Comparison of ENCODE assay signal across 8 cellular contexts in the genomic region with DNA sequence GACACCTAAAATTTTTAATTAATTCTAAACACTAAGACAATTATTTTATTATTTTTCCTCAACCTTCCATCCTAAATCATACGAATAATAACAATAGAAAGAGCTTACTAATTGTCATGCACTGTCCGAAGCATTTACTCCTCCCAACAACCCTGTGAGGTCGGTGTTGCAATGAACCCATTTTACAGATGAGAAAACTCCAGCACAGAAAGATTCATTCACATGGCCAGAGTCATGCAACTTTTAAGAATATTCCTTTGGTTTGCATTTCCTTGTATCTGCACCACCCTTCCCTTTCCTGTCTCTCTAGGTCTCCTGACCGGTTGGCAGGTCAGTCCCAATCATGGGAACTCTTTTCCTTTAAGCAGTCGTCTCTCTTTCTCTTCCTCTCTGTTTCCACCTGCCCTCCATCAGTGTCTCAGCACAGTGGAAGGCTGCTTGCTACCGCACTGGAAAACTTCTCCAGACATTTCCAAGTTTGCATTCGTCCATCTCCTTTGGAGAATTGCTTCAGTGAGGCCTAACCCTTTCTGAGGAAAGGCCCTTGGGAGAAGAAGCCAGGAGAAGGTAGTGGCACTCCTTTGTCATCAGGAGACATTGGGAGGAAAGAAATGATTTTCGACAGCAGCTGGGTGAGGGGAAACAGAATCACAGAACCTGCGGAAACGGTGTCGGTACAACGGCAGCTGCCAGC. TPM values are rescaled to one million over a fixed set of nuclear protein-coding genes. Genes with fewer than 3 reads are reported as not detected.
DNase-seq lines count a peak whose midpoint lies in the region; ATAC-seq and TF ChIP-seq lines count a peak whose summit lies in the region.

No MANE protein-coding gene starts in this region.

- H3K27me3 ChIP-seq in GM06990 (replicated peaks; ENCODE audit: control insufficient read depth, insufficient read depth, low read length) = no peaks in the 10 kb centered on the region
- peaks cover 0 to 7% (median 0%) of the 10 kb centered on the region in 4 donors for H3K27me3 ChIP-seq in esophagus squamous epithelium
- peaks cover 0 to 4% (median 0%) of the 10 kb centered on the region in 3 donors for H3K27me3 ChIP-seq in skeletal muscle tissue (ENCODE audit: control insufficient read depth in 3 of 3, insufficient read depth in 3 of 3, low read length in 3 of 3)

- peak overlapping the region; percentile 91 for H3K4me3 ChIP-seq in GM06990 (replicated peaks; ENCODE audit: low read depth, low read length)
- peak overlapping the region in 2 of 4 donors; percentile 68 to 74 for H3K4me3 ChIP-seq in esophagus squamous epithelium
- peak overlapping the region; percentile 19 to 56 (median 41) for H3K4me3 ChIP-seq in skeletal muscle tissue (ENCODE audit: low read length in 3 of 3)

- no peak for TF ChIP-seq POLR2A in esophagus squamous epithelium (IDR thresholded peaks at IDR 0.05)

- POLR2A ChIA-PET in RWPE1 (lab: Yijun Ruan, JAX; ENCODE audit: low non-redundant PET) = no interaction called here

- intact Hi-C loops in esophagus squamous epithelium (cut with DNase I) (no loop called here), head of caudate nucleus (cut with DNase I) (loop anchor here (10.0 kb wide), 2 partner anchors 122 to 512 kb away; no protein-coding TSS in a partner anchor)

- CTCF ChIA-PET in RWPE1 (lab: Yijun Ruan, JAX) = interaction anchor here (0.8 kb wide), 1 partner anchor 26 kb away, joined by 3 read pairs; no protein-coding TSS in a partner anchor

- H3K4me1 ChIP-seq in esophagus squamous epithelium (peaks cover 0 to 19% (median 2%) of the 10 kb centered on the region in 3 donors), skeletal muscle tissue (ENCODE audit: control insufficient read depth in 3 of 3, insufficient read depth in 3 of 3, low read length in 3 of 3) (peaks cover 0 to 9% (median 0%) of the 10 kb centered on the region in 3 donors)

- H3K36me3 ChIP-seq in GM06990 (ENCODE audit: control insufficient read depth, insufficient read depth, low read length) (no peaks in the 10 kb centered on the region; the same call in 1 of the 2 replicates), esophagus squamous epithelium (no peaks in the 10 kb centered on the region), skeletal muscle tissue (ENCODE audit: control insufficient read depth in 3 of 3, insufficient read depth in 3 of 3, low read length in 3 of 3) (no peaks in the 10 kb centered on the region)

- H3K27ac ChIP-seq in RWPE1 (peak overlapping the region; percentile 30), esophagus squamous epithelium (peak overlapping the region; percentile 91 to 96 (median 94)), skeletal muscle tissue (ENCODE audit: low read depth, low read length) (peak overlapping the region; percentile 90)

- DNase-seq in GM06990 (ENCODE audit: extremely low read depth, insufficient read length) = no peak
- DNase-seq in RWPE1 (ENCODE audit: low spot score) = no peak
- no peak for DNase-seq in esophagus squamous epithelium (lab: John Stamatoyannopoulos, UW)
- no peak for DNase-seq in head of caudate nucleus
- DNase-seq in effector CD8-positive, alpha-beta T cell (lab: John Stamatoyannopoulos, UW) = no peak

- WGBS in esophagus squamous epithelium, 2 donors = 64 to 68% methylated on average over 7 to 11 of the region's 12 CpGs

- ATAC-seq in GM21423 (IDR thresholded peaks at IDR 0.05; ENCODE audit: unreplicated experiment) = no peak
- no peak for ATAC-seq in GM18873 (IDR thresholded peaks at IDR 0.05; ENCODE audit: low FRiP score, unreplicated experiment)

- H3K9me3 ChIP-seq in esophagus squamous epithelium = no peaks in the 10 kb centered on the region
- no peaks in the 10 kb centered on the region for H3K9me3 ChIP-seq in skeletal muscle tissue (ENCODE audit: control insufficient read depth in 3 of 3, low read length in 3 of 3)

- TF ChIP-seq CTCF in GM06990 (IDR thresholded peaks at IDR 0.05; ENCODE audit: insufficient read depth, low read length, poor library complexity, severe bottlenecking) = no peak
- no peak for TF ChIP-seq CTCF in RWPE1 (conservative IDR thresholded peaks at IDR 0.05; ENCODE audit: low read depth)
- TF ChIP-seq CTCF in esophagus squamous epithelium (IDR thresholded peaks at IDR 0.05) = no peak

- H3K9ac ChIP-seq in skeletal muscle tissue (ENCODE audit: low read depth in 1 of 3, low read length in 3 of 3) = peak overlapping the region in 1 of 3 donors; percentile 45

RNA-seq across cellular contexts. Expression of a gene that starts 1.9 kb away (rescaled TPM):
- total RNA-seq in esophagus squamous epithelium (1,000 to 10,000 TPM in 2 of 4 donors, 100 to 1,000 TPM in 2; 435 to 1,751 (median 1,260) TPM), skeletal muscle tissue (1,543 TPM)

Comparison
In these comparisons a context has a peak if more than half of its experiments do, and no peak if none do; other contexts are left out.
1. H3K27ac ChIP-seq: peak in every context shown above with its lines; median percentile 94 in esophagus squamous epithelium; 90 in skeletal muscle tissue; 30 in RWPE1.